1 cellular context compared by ENCODE assay signal in genomic region chr11:14907411-14908213, GRCh38.
TF ChIP-seq lines count a peak whose summit lies in the region.

No MANE protein-coding gene starts in this region.

TF ChIP-seq in HepG2, 621 proteins besides CTCF, POLR2A, EP300 and RAD21 (continued from another document and continues in another):
- TF ChIP-seq PREB (CRISPR knock-in tag; IDR thresholded peaks at IDR 0.05) (no peak), ZNF101 (CRISPR knock-in tag; IDR thresholded peaks at IDR 0.05; ENCODE audit: borderline replicate concordance, low read depth) (no peak), SNAPC5 (CRISPR knock-in tag; IDR thresholded peaks at IDR 0.05; ENCODE audit: borderline replicate concordance) (peak; percentile 77; the same call in 1 of the 2 replicates), HNRNPH1 (optimal IDR thresholded peaks at IDR 0.05; ENCODE audit: low read depth, low read length) (no peak), REPIN1 (CRISPR knock-in tag; IDR thresholded peaks at IDR 0.05; ENCODE audit: borderline replicate concordance, low read depth) (peak; percentile 30; the same call in 1 of the 2 replicates), CC2D1A (CRISPR knock-in tag; IDR thresholded peaks at IDR 0.05) (0 out of 2 replicates have a peak, but pooled peaks have one; percentile 40), STAT6 (CRISPR knock-in tag; IDR thresholded peaks at IDR 0.05; ENCODE audit: borderline replicate concordance) (no peak), ZNF263 (CRISPR knock-in tag; IDR thresholded peaks at IDR 0.05) (no peak), BORCS8-MEF2B (CRISPR knock-in tag; IDR thresholded peaks at IDR 0.05) (peak; percentile 65; the same call in 1 of the 2 replicates), THYN1 (CRISPR knock-in tag; IDR thresholded peaks at IDR 0.05; ENCODE audit: borderline replicate concordance, low read depth) (no peak), ZNF629 (CRISPR knock-in tag; conservative IDR thresholded peaks at IDR 0.05) (no peak), HOXA3 (CRISPR knock-in tag; IDR thresholded peaks at IDR 0.05) (peak; percentile 38; the same call in 1 of the 2 replicates), PATZ1 (CRISPR knock-in tag; IDR thresholded peaks at IDR 0.05) (0 out of 2 replicates have a peak, but pooled peaks have one; percentile 21), PAXIP1 (CRISPR knock-in tag; conservative IDR thresholded peaks at IDR 0.05) (0 out of 2 replicates have a peak, but pooled peaks have one; percentile 8), ZBED4 (CRISPR knock-in tag; IDR thresholded peaks at IDR 0.05; ENCODE audit: borderline replicate concordance) (0 out of 2 replicates have a peak, but pooled peaks have one; percentile 37), HDAC1 (CRISPR knock-in tag; IDR thresholded peaks at IDR 0.05) (peak; percentile 61), ZNF512B (CRISPR knock-in tag; IDR thresholded peaks at IDR 0.05; ENCODE audit: borderline replicate concordance) (peak; percentile 39; the same call in 1 of the 2 replicates), TEAD2 (CRISPR knock-in tag; IDR thresholded peaks at IDR 0.05) (no peak), KLF11 (CRISPR knock-in tag; IDR thresholded peaks at IDR 0.05) (0 out of 2 replicates have a peak, but pooled peaks have one; percentile 70), ZNF331 (CRISPR knock-in tag; IDR thresholded peaks at IDR 0.05) (peak; percentile 43; the same call in 1 of the 2 replicates), ZNF329 (CRISPR knock-in tag; IDR thresholded peaks at IDR 0.05; ENCODE audit: low read depth) (no peak), MYC (CRISPR knock-in tag; IDR thresholded peaks at IDR 0.05; ENCODE audit: borderline replicate concordance) (peak; percentile 42; the same call in 1 of the 2 replicates), DZIP1 (CRISPR knock-in tag; IDR thresholded peaks at IDR 0.05) (no peak), SRY (CRISPR knock-in tag; IDR thresholded peaks at IDR 0.05) (peak; percentile 52; the same call in 1 of the 2 replicates), GMEB1 (CRISPR knock-in tag; IDR thresholded peaks at IDR 0.05; ENCODE audit: borderline replicate concordance) (0 out of 2 replicates have a peak, but pooled peaks have one; percentile 20), FOXC1 (CRISPR knock-in tag; IDR thresholded peaks at IDR 0.05; ENCODE audit: borderline replicate concordance) (peak; percentile 52; the same call in 1 of the 2 replicates), PRPF4 (IDR thresholded peaks at IDR 0.05; ENCODE audit: low read depth, low read length, poor library complexity, severe bottlenecking) (no peak), CBX5 (CRISPR knock-in tag; IDR thresholded peaks at IDR 0.05; ENCODE audit: borderline replicate concordance) (peak; percentile 26; the same call in 1 of the 2 replicates)
